In genomic region chr15:100531823-100532222, GRCh38 we compare ENCODE assay signal across 30 cellular contexts. TPM values are rescaled to one million over a fixed set of nuclear protein-coding genes. Genes with fewer than 3 reads are reported as not detected.
"Had no signal": no experiment of that assay in that cellular context is flagged by ENCODE, and none has a peak within 500 bp of the region (broad histone marks: within the 10 kb centered on the region; RNA-seq: fewer than 3 reads in every experiment).

No MANE protein-coding gene starts in this region.

- H3K4me1 Mint-ChIP-seq: mesothelial cell of epicardium had no signal

- H3K36me3 ChIP-seq: colonic mucosa, esophagus squamous epithelium, gastrocnemius medialis, heart right ventricle, left lung, lower lobe of right lung had no signal

- H3K27ac ChIP-seq: colonic mucosa, epithelial cell of prostate, esophagus squamous epithelium, gastrocnemius medialis, heart right ventricle, left lung, lower lobe of right lung had no signal

- H3K4me1 ChIP-seq: colonic mucosa, gastrocnemius medialis, lower lobe of right lung had no signal

- H3K4me3 Mint-ChIP-seq: dendritic cell treated with granulocyte-macrophage colony-stimulating factor and Interleukin-4, amounts not matched to agents 40 ng/mL and 50 ng/mL, for 4 days; effector memory CD8-positive, alpha-beta T cell; endodermal cell; memory B cell; mesothelial cell of epicardium; naive B cell had no signal

- H3K4me3 ChIP-seq: colonic mucosa, esophagus squamous epithelium, gastrocnemius medialis, heart right ventricle, left lung, lower lobe of right lung, mucosa of descending colon had no signal

- DNase-seq: colonic mucosa; cortex of kidney; effector CD8-positive, alpha-beta T cell; effector memory CD8-positive, alpha-beta T cell; endodermal cell; erythroblast; esophagus squamous epithelium; foreskin fibroblast; foreskin melanocyte; gastrocnemius medialis; glutamatergic neuron; heart right ventricle; hippocampal formation; left cardiac atrium; left lung; left ventricle myocardium superior; lower lobe of right lung; mesendoderm; mucosa of descending colon; naive B cell had no signal

- H3K36me3 Mint-ChIP-seq: mesothelial cell of epicardium, naive B cell had no signal

- H3K9me3 ChIP-seq: colonic mucosa, esophagus squamous epithelium, gastrocnemius medialis, heart right ventricle, left lung, lower lobe of right lung, mucosa of descending colon had no signal

- H3K9me3 Mint-ChIP-seq: dendritic cell treated with granulocyte-macrophage colony-stimulating factor and Interleukin-4, amounts not matched to agents 40 ng/mL and 50 ng/mL, for 4 days; effector memory CD8-positive, alpha-beta T cell; endodermal cell; memory B cell; mesothelial cell of epicardium; naive B cell had no signal

- H3K27me3 ChIP-seq: colonic mucosa, esophagus squamous epithelium, gastrocnemius medialis, left lung had no signal

- H3K27ac Mint-ChIP-seq: dendritic cell treated with granulocyte-macrophage colony-stimulating factor and Interleukin-4, amounts not matched to agents 40 ng/mL and 50 ng/mL, for 4 days; effector memory CD8-positive, alpha-beta T cell; endodermal cell; memory B cell; mesothelial cell of epicardium; naive B cell had no signal

- ATAC-seq: effector memory CD8-positive, alpha-beta T cell; esophagus mucosa; gastrocnemius medialis; heart right ventricle; left cardiac atrium; left lung; left ventricle myocardium superior; lower lobe of right lung; mucosa of descending colon had no signal

RNA-seq across cellular contexts. Expression of gene CERS3, which starts 3.1 kb away (rescaled TPM):
- total RNA-seq: dermis microvascular lymphatic vessel endothelial cell, glomerular endothelial cell, heart right ventricle, kidney epithelial cell, left lung, left ventricle myocardium superior, lower lobe of right lung, lung microvascular endothelial cell, myocyte had no signal
